Comparison of ENCODE assay signal across 1 cellular context in the genomic region with DNA sequence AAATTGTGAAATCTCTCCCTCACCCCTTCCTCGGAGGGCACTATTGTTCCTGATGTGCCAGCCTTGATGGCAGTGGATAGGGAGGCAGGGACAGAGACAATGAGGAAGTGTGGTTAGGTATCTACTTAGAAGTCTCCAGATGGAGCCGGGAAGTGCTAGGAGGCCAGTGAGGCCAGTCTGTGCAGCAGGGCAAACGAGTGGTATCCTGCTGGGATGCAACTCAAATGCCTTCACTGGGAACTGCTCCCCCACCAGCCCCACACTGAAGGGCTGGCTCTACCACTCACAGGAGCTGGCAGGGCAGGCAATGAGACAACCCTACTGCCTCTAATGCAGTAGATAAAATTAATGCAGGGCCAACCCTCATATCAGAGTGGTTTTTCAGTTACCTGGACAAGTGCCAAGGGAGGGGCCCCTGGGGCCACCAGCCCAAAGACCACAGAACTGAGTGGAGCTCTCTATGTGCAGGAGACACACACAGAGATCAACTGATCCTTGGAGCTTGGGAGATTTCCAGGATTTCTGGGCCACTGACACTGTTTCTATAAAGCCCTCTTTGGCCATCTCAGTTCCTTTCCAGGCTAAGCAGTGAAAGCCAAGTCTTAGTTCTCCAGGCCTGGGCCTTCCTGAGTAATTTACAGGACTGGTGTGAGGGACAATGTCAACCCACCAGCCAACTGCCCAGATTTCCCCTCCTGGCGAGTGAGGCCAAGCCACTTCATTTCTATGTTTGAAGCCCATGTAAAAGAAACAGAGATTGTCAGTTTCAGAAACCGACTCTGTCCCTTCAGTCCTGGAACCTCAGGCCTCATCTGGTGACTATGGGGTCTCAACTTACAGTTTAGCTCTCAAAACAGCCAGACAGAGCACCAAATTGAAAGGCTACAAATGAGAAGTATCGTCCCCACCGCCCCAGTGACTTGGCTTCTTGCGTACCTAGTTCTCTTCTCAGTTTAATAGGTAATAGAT.
TF ChIP-seq lines count a peak whose summit lies in the region.

No MANE protein-coding gene starts in this region.

TF ChIP-seq in H1, 55 proteins besides CTCF, POLR2A, EP300 and RAD21:
- TF ChIP-seq ASH2L (IDR thresholded peaks at IDR 0.05; ENCODE audit: low read length) (peak; percentile 40), RFX5 (IDR thresholded peaks at IDR 0.05; ENCODE audit: borderline replicate concordance, low read depth, low read length) (no peak), TCF12 (IDR thresholded peaks at IDR 0.05; ENCODE audit: low read depth, low read length) (no peak)
